In genomic region chr6:17877196-17877889, GRCh38 we compare ENCODE assay signal across 17 cellular contexts.
A peak's percentile ranks its signal among the peaks of the same experiment; 100 is the strongest.
DNase-seq lines count a peak whose midpoint lies in the region; ATAC-seq and TF ChIP-seq lines count a peak whose summit lies in the region.
"Had no signal": no experiment of that assay in that cellular context is flagged by ENCODE, and none has a peak within 500 bp of the region (broad histone marks: within the 10 kb centered on the region; RNA-seq: fewer than 3 reads in every experiment).

No MANE protein-coding gene starts in this region.

- H3K79me2 ChIP-seq in osteoblast (ENCODE audit: insufficient read depth, low read length): peaks cover 32% of the 10 kb centered on the region

- no peaks in the 10 kb centered on the region for H4K20me1 ChIP-seq in osteoblast (ENCODE audit: insufficient read depth, low read length)

- H3K4me3 ChIP-seq in osteoblast (ENCODE audit: insufficient read depth, low read length): peak overlapping the region; percentile 7

- no peaks in the 10 kb centered on the region for H3K36me3 ChIP-seq in osteoblast (ENCODE audit: insufficient read depth, low read length)

- CTCF ChIA-PET in RWPE1 (lab: Yijun Ruan, JAX): no interaction called here

- no peak overlapping the region for H3K27ac Mint-ChIP-seq in T-helper 17 cell

- TF ChIP-seq CTCF in RWPE1 (conservative IDR thresholded peaks at IDR 0.05; ENCODE audit: low read depth): no peak
- no peak for TF ChIP-seq CTCF in osteoblast (IDR thresholded peaks at IDR 0.05; ENCODE audit: extremely low read depth, low read depth, low read length)

- peaks cover 2% of the 10 kb centered on the region for H3K4me1 Mint-ChIP-seq in T-helper 17 cell

- peaks cover 19% of the 10 kb centered on the region for H3K27me3 Mint-ChIP-seq in T-helper 17 cell

- H3K27ac ChIP-seq in RWPE1 (no peak overlapping the region), epithelial cell of prostate (peak overlapping the region; percentile 47), osteoblast (ENCODE audit: low read depth, low read length) (peak overlapping the region; percentile 80)
- H3K27ac ChIP-seq: VCaP had no signal

- peak overlapping the region; percentile 66 for H3K4me2 ChIP-seq in osteoblast (ENCODE audit: insufficient read depth, low read length)

- no peak overlapping the region for H2AFZ ChIP-seq in osteoblast (ENCODE audit: low read length)

- DNase-seq in EH (ENCODE audit: low read depth) (peak; percentile 45), RWPE1 (ENCODE audit: low spot score) (peak; percentile 66), epithelial cell of prostate (ENCODE audit: low read depth, low spot score) (no peak), osteoblast (ENCODE audit: insufficient read length, low spot score, missing footprints) (peak; percentile 41), inferior parietal cortex (ENCODE audit: extremely low spot score) (no peak), T-helper 17 cell (no peak)
- DNase-seq in activated CD8-positive, alpha-beta memory T cell treated with anti-CD3 and anti-CD28 coated beads for 24 hours: no peak
- DNase-seq: AML-193; amygdala; H9; NCI-H1105; NCI-H526; SHP77 treated with DMSO at 0.1 percent for 48 hours; stimulated activated CD4-positive, alpha-beta T cell treated with anti-CD3 and anti-CD28 coated beads, Interleukin-4, amount 100 ng/mL, for 4 hours; stimulated activated naive CD4-positive, alpha-beta T cell treated with Interleukin-2 at 50 U/mL for 16 hours had no signal

- H3K9me3 ChIP-seq in osteoblast (ENCODE audit: low read depth, low read length) (no peaks in the 10 kb centered on the region), T-helper 17 cell (ENCODE audit: control insufficient read depth, low read length, poor library complexity, severe bottlenecking) (no peaks in the 10 kb centered on the region)

- H3K4me3 Mint-ChIP-seq in T-helper 17 cell: no peak overlapping the region
- H3K4me3 Mint-ChIP-seq: H9 had no signal

- H3K4me1 ChIP-seq in osteoblast (ENCODE audit: insufficient read depth, low read length): peaks cover 45% of the 10 kb centered on the region

- POLR2A ChIA-PET in RWPE1 (lab: Yijun Ruan, JAX; ENCODE audit: low non-redundant PET): no interaction called here

- ATAC-seq in T-helper 17 cell: no peak
- no peak for ATAC-seq in GM19328 (IDR thresholded peaks at IDR 0.05; ENCODE audit: unreplicated experiment)

- no peaks in the 10 kb centered on the region for H3K36me3 Mint-ChIP-seq in T-helper 17 cell (ENCODE audit: low read depth)

- no peaks in the 10 kb centered on the region for H3K27me3 ChIP-seq in osteoblast (ENCODE audit: insufficient read depth, low read length)

Comparison
In these comparisons a context has a peak if more than half of its experiments do, and no peak if none do; other contexts are left out.
1. DNase-seq: peak in EH (single experiment), RWPE1 (single experiment) and osteoblast (single experiment); none in epithelial cell of prostate (single experiment), inferior parietal cortex (single experiment), activated CD8-positive, alpha-beta memory T cell treated with anti-CD3 and anti-CD28 coated beads for 24 hours (single experiment) and T-helper 17 cell (0 of 3).